ENCODE assay signal across 13 cellular contexts in the genomic region with DNA sequence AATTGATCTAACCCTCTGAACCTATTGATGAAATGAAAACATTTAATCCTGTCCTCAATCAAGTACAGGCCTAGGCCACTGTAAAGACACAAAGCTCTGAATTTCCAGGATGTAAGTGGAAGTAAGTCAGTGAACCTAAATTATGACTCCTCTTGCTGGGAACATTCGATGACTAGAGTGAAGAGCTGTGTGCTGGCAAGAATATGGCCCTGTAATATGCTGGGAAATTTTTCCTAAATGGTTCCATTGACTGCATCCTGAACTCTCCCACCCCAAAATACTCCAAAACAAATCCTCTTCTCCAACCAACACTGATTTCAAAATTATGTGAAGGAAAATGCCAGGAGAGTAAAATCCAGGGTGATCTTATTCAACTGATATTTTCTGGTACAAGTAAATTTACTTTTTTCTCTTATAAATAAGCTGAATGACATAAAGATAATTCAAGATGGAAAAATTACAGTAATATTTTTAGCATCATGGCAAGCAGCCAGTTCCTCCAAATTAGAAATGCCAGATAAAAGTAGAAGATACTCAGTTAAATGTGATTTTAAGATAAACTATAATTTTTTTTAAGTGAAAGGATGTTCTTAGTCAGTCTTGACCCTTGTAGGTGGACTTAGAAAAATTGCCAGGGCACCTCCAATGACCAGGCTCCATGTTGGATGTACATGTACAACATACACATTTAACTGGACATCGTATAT.
DNase-seq lines count a peak whose midpoint lies in the region; ATAC-seq and TF ChIP-seq lines count a peak whose summit lies in the region.
"Had no signal": no experiment of that assay in that cellular context is flagged by ENCODE, and none has a peak within 500 bp of the region (broad histone marks: within the 10 kb centered on the region; RNA-seq: fewer than 3 reads in every experiment).

No MANE protein-coding gene starts in this region.

- H3K27ac ChIP-seq in coronary artery: no peak overlapping the region
- H3K27ac ChIP-seq: A549, BLaER1 had no signal

- no peak for DNase-seq in HFFc6
- DNase-seq in adipocyte (ENCODE audit: low read depth): no peak
- DNase-seq in fibroblast of peridontal ligament (ENCODE audit: extremely low read depth): peak; percentile 68
- peak; percentile 24 for DNase-seq in stromal cell of bone marrow (ENCODE audit: low read depth)
- no peak for DNase-seq in NCI-H510A (lab: John Stamatoyannopoulos, UW)
- no peak for DNase-seq in Ammon's horn (ENCODE audit: low spot score)
- DNase-seq in coronary artery (ENCODE audit: low spot score): no peak
- DNase-seq: DMS53, HCEC 1CT, KBM-7 had no signal

- H3K9me3 ChIP-seq in adipocyte (ENCODE audit: control insufficient read depth, low read length): no peaks in the 10 kb centered on the region
- H3K9me3 ChIP-seq: A549, BLaER1 had no signal

- no peak overlapping the region for H3K4me3 Mint-ChIP-seq in HFFc6

- TF ChIP-seq CTCF in HFFc6 (IDR thresholded peaks at IDR 0.05): no peak
- no peak for TF ChIP-seq CTCF in coronary artery (IDR thresholded peaks at IDR 0.05)

- no peaks in the 10 kb centered on the region for H3K36me3 ChIP-seq in adipocyte (ENCODE audit: control insufficient read depth, insufficient read depth, low read length, severe bottlenecking)
- H3K36me3 ChIP-seq: BLaER1 had no signal

- H3K4me1 ChIP-seq in adipocyte (ENCODE audit: control insufficient read depth, insufficient read depth, low read length): peaks cover 28% of the 10 kb centered on the region
- H3K4me1 ChIP-seq: A549, BLaER1 had no signal

- H3K9me3 Mint-ChIP-seq in HFFc6: peaks cover 18% of the 10 kb centered on the region

- no peak for ATAC-seq in HG02840 (IDR thresholded peaks at IDR 0.05; ENCODE audit: low FRiP score, unreplicated experiment)
- ATAC-seq: A549 had no signal

- H3K27ac Mint-ChIP-seq in HFFc6: peak overlapping the region; percentile 5; the same call in 1 of the 2 replicates

- H3K27me3 Mint-ChIP-seq in HFFc6 (ENCODE audit: insufficient read depth): no peaks in the 10 kb centered on the region

- H3K36me3 Mint-ChIP-seq in HFFc6 (ENCODE audit: low read depth): peaks cover 3% of the 10 kb centered on the region; the same call in 1 of the 2 replicates

- H3K4me3 ChIP-seq in adipocyte (ENCODE audit: low read length) (peak overlapping the region; percentile 12), coronary artery (no peak overlapping the region)
- H3K4me3 ChIP-seq: A549, BLaER1 had no signal

- H3K9ac ChIP-seq in adipocyte (ENCODE audit: low read length): peak overlapping the region; percentile 52
- H3K9ac ChIP-seq: BLaER1 had no signal

- H3K27me3 ChIP-seq in adipocyte (replicated peaks; ENCODE audit: control insufficient read depth, insufficient read depth, low read length): no peaks in the 10 kb centered on the region
- H3K27me3 ChIP-seq: BLaER1 had no signal

- peaks cover 12% of the 10 kb centered on the region; the same call in 1 of the 2 replicates for H3K4me1 Mint-ChIP-seq in HFFc6 (ENCODE audit: low read depth)

Comparison
In these comparisons a context has a peak if more than half of its experiments do, and no peak if none do; other contexts are left out.
1. DNase-seq: peak in fibroblast of peridontal ligament (single experiment) and stromal cell of bone marrow (single experiment); none in HFFc6 (single experiment), adipocyte (single experiment), NCI-H510A (single experiment), Ammon's horn (single experiment) and coronary artery (single experiment).